Comparison of ENCODE assay signal across 7 cellular contexts in genomic region chr5:158560170-158560569, GRCh38.
DNase-seq lines count a peak whose midpoint lies in the region; ATAC-seq and TF ChIP-seq lines count a peak whose summit lies in the region.

No MANE protein-coding gene starts in this region.

- H4K20me1 ChIP-seq in osteoblast (ENCODE audit: insufficient read depth, low read length): no peaks in the 10 kb centered on the region

- no peak overlapping the region for H3K4me3 Mint-ChIP-seq in HFFc6

- no peaks in the 10 kb centered on the region for H3K4me1 Mint-ChIP-seq in HFFc6 (ENCODE audit: low read depth)

- no peaks in the 10 kb centered on the region for H3K27me3 Mint-ChIP-seq in HFFc6 (ENCODE audit: insufficient read depth)

- no peaks in the 10 kb centered on the region for H3K79me2 ChIP-seq in osteoblast (ENCODE audit: insufficient read depth, low read length)

- peak overlapping the region; percentile 46 for H2AFZ ChIP-seq in osteoblast (ENCODE audit: low read length)

- H3K9me3 Mint-ChIP-seq in HFFc6: peaks cover 16% of the 10 kb centered on the region

- no peaks in the 10 kb centered on the region for H3K36me3 ChIP-seq in osteoblast (ENCODE audit: insufficient read depth, low read length)

- ATAC-seq in GM19043 (IDR thresholded peaks at IDR 0.05; ENCODE audit: low read depth, unreplicated experiment) (peak; percentile 92), HG02870 (IDR thresholded peaks at IDR 0.05; ENCODE audit: unreplicated experiment) (peak; percentile 96)

- no peaks in the 10 kb centered on the region for H3K9me3 ChIP-seq in osteoblast (ENCODE audit: low read depth, low read length)

- peak; percentile 30 for DNase-seq in NOMO-1 treated with DMSO at 0.1 percent for 48 hours (lab: John Stamatoyannopoulos, UW; ENCODE audit: unreplicated experiment)
- DNase-seq in osteoblast (ENCODE audit: insufficient read length, low spot score, missing footprints): peak; percentile 66
- no peak for DNase-seq in SW480 (ENCODE audit: low spot score)
- DNase-seq in HFFc6: no peak
- no peak for DNase-seq in globus pallidus (ENCODE audit: low spot score)

- H3K27ac Mint-ChIP-seq in HFFc6: no peak overlapping the region

- no peak overlapping the region for H3K27ac ChIP-seq in osteoblast (ENCODE audit: low read depth, low read length)

- no peak for TF ChIP-seq CTCF in osteoblast (IDR thresholded peaks at IDR 0.05; ENCODE audit: extremely low read depth, low read depth, low read length)
- no peak for TF ChIP-seq CTCF in HFFc6 (IDR thresholded peaks at IDR 0.05)

- peak overlapping the region; percentile 26 for H3K4me3 ChIP-seq in osteoblast (ENCODE audit: insufficient read depth, low read length)

- peak overlapping the region; percentile 71 for H3K4me2 ChIP-seq in osteoblast (ENCODE audit: insufficient read depth, low read length)

- H3K27me3 ChIP-seq in osteoblast (ENCODE audit: insufficient read depth, low read length): peaks cover 5% of the 10 kb centered on the region

- H3K36me3 Mint-ChIP-seq in HFFc6 (ENCODE audit: low read depth): no peaks in the 10 kb centered on the region

- H3K4me1 ChIP-seq in osteoblast (ENCODE audit: insufficient read depth, low read length): peaks cover 10% of the 10 kb centered on the region

Comparison
In these comparisons a context has a peak if more than half of its experiments do, and no peak if none do; other contexts are left out.
1. DNase-seq: peak in NOMO-1 treated with DMSO at 0.1 percent for 48 hours (single experiment) and osteoblast (single experiment); none in SW480 (single experiment), HFFc6 (single experiment) and globus pallidus (single experiment).